In genomic region chr9:95516736-95517558, GRCh38 we compare ENCODE assay signal across 8 cellular contexts. TPM values are rescaled to one million over a fixed set of nuclear protein-coding genes. Genes with fewer than 3 reads are reported as not detected.
A peak's percentile ranks its signal among the peaks of the same experiment; 100 is the strongest.
DNase-seq lines count a peak whose midpoint lies in the region; ATAC-seq and TF ChIP-seq lines count a peak whose summit lies in the region.

Gene PTCH1 (minus strand): TSS chr9:95516971.

- H3K9ac ChIP-seq in subcutaneous abdominal adipose tissue (ENCODE audit: low read length in 5 of 5) = peak within 1 kb of the TSS in 3 of 5 donors; percentile 35 to 62 (median 39)

- H3K27ac ChIP-seq in subcutaneous abdominal adipose tissue (ENCODE audit: low read depth, low read length) = peak within 1 kb of the TSS; percentile 23

- peaks cover 23% of the 10 kb centered on the region for H3K4me1 Mint-ChIP-seq in activated CD8-positive, alpha-beta T cell treated with anti-CD3 and anti-CD28 coated beads, Interleukin-2, amount 10 ng/mL, durations not matched to agents 7 days and 5 days (ENCODE audit: low read depth)
- peaks cover 27% of the 10 kb centered on the region for H3K4me1 Mint-ChIP-seq in endothelial cell (ENCODE audit: unreplicated experiment)

- no peaks in the 10 kb centered on the region for H3K9me3 ChIP-seq in BE2C
- no peaks in the 10 kb centered on the region for H3K9me3 ChIP-seq in subcutaneous abdominal adipose tissue (ENCODE audit: control insufficient read depth in 5 of 5, low read length in 5 of 5)

- CTCF ChIA-PET in activated CD8-positive, alpha-beta T cell treated with anti-CD3 and anti-CD28 coated beads, Interleukin-2, amount 10 ng/mL, durations not matched to agents 7 days and 5 days (lab: Charles Lee) = interaction anchor here (1.0 kb wide), 1 partner anchor 701 kb away, joined by 3 read pairs; no protein-coding TSS in a partner anchor

- H3K4me3 Mint-ChIP-seq in activated CD8-positive, alpha-beta T cell treated with anti-CD3 and anti-CD28 coated beads, Interleukin-2, amount 10 ng/mL, durations not matched to agents 7 days and 5 days = peak within 1 kb of the TSS; percentile 89
- peak within 1 kb of the TSS; percentile 97 for H3K4me3 Mint-ChIP-seq in endothelial cell (ENCODE audit: unreplicated experiment)

- H3K27me3 ChIP-seq in BE2C = no peaks in the 10 kb centered on the region
- peaks cover 4 to 8% (median 5%) of the 10 kb centered on the region in 5 donors for H3K27me3 ChIP-seq in subcutaneous abdominal adipose tissue (ENCODE audit: control insufficient read depth in 5 of 5, insufficient read depth in 4 of 5, low read length in 5 of 5)

- no peaks in the 10 kb centered on the region for H3K9me3 Mint-ChIP-seq in activated CD8-positive, alpha-beta T cell treated with anti-CD3 and anti-CD28 coated beads, Interleukin-2, amount 10 ng/mL, durations not matched to agents 7 days and 5 days (ENCODE audit: insufficient read depth)
- no peaks in the 10 kb centered on the region for H3K9me3 Mint-ChIP-seq in endothelial cell (ENCODE audit: unreplicated experiment)

- POLR2A ChIA-PET in activated CD8-positive, alpha-beta T cell treated with anti-CD3 and anti-CD28 coated beads, Interleukin-2, amount 10 ng/mL, durations not matched to agents 7 days and 5 days (lab: Charles Lee) = no interaction called here

- peak; percentile 62 for ATAC-seq in activated CD8-positive, alpha-beta T cell treated with anti-CD3 and anti-CD28 coated beads, Interleukin-2, amount 10 ng/mL, durations not matched to agents 7 days and 5 days
- no peak for ATAC-seq in HG03342 (IDR thresholded peaks at IDR 0.05; ENCODE audit: unreplicated experiment)

- TF ChIP-seq CTCF in BE2C (IDR thresholded peaks at IDR 0.05; ENCODE audit: low read depth, low read length) = no peak
- TF ChIP-seq CTCF in endothelial cell (IDR thresholded peaks at IDR 0.05; ENCODE audit: unreplicated experiment) = no peak

- DNase-seq in BE2C = peak; percentile 62
- peak in 50 of 76 experiments; percentile 11 to 58 (median 32) for DNase-seq in HUDEP-2 (lab: John Stamatoyannopoulos, UW; ENCODE audit: unreplicated experiment in 76 of 76)
- peak; percentile 42 for DNase-seq in activated CD8-positive, alpha-beta T cell treated with anti-CD3 and anti-CD28 coated beads, Interleukin-2, amount 10 ng/mL, durations not matched to agents 7 days and 5 days
- peak; percentile 56 for DNase-seq in endothelial cell (ENCODE audit: low spot score)
- DNase-seq in midbrain (lab: John Stamatoyannopoulos, UW) = peak; percentile 53
- no peak for DNase-seq in DMS153 treated with DMSO at 0.1 percent for 48 hours (lab: John Stamatoyannopoulos, UW; ENCODE audit: unreplicated experiment)

- peak within 1 kb of the TSS; percentile 81 for H3K4me3 ChIP-seq in BE2C (ENCODE audit: low read depth, low read length)
- peak within 1 kb of the TSS; percentile 68 to 78 (median 75) for H3K4me3 ChIP-seq in subcutaneous abdominal adipose tissue (ENCODE audit: low read depth in 1 of 5, low read length in 5 of 5)

- peaks cover 7% of the 10 kb centered on the region for H3K36me3 Mint-ChIP-seq in activated CD8-positive, alpha-beta T cell treated with anti-CD3 and anti-CD28 coated beads, Interleukin-2, amount 10 ng/mL, durations not matched to agents 7 days and 5 days (ENCODE audit: low read depth)
- peaks cover 5% of the 10 kb centered on the region for H3K36me3 Mint-ChIP-seq in endothelial cell (ENCODE audit: low read depth, unreplicated experiment)

- H3K36me3 ChIP-seq in BE2C (no peaks in the 10 kb centered on the region), subcutaneous abdominal adipose tissue (ENCODE audit: control insufficient read depth in 5 of 5, insufficient read depth in 5 of 5, low read length in 5 of 5) (no peaks in the 10 kb centered on the region)

- peaks cover 74% of the 10 kb centered on the region for H3K27me3 Mint-ChIP-seq in activated CD8-positive, alpha-beta T cell treated with anti-CD3 and anti-CD28 coated beads, Interleukin-2, amount 10 ng/mL, durations not matched to agents 7 days and 5 days (ENCODE audit: low read depth)
- H3K27me3 Mint-ChIP-seq in endothelial cell (ENCODE audit: unreplicated experiment) = peaks cover 9% of the 10 kb centered on the region

- peaks cover 10% of the 10 kb centered on the region for H3K4me1 ChIP-seq in BE2C
- peaks cover 0 to 23% (median 22%) of the 10 kb centered on the region in 5 donors for H3K4me1 ChIP-seq in subcutaneous abdominal adipose tissue (ENCODE audit: control insufficient read depth in 5 of 5, insufficient read depth in 5 of 5, low read length in 5 of 5)

- peak within 1 kb of the TSS; percentile 78 for H3K27ac Mint-ChIP-seq in activated CD8-positive, alpha-beta T cell treated with anti-CD3 and anti-CD28 coated beads, Interleukin-2, amount 10 ng/mL, durations not matched to agents 7 days and 5 days
- peak within 1 kb of the TSS; percentile 91 for H3K27ac Mint-ChIP-seq in endothelial cell (ENCODE audit: unreplicated experiment)

RNA-seq across cellular contexts. Expression of gene PTCH1, which starts in this region (rescaled TPM):
- polyA plus RNA-seq in BE2C (2012; ENCODE audit: insufficient read depth, insufficient read length, low read depth) = 39.6 TPM
- total RNA-seq in activated CD8-positive, alpha-beta T cell treated with anti-CD3 and anti-CD28 coated beads, Interleukin-2, amount 10 ng/mL, durations not matched to agents 7 days and 5 days = 1 to 10 TPM; 5.0 to 6.1 TPM
- total RNA-seq in endothelial cell (ENCODE audit: unreplicated experiment) = 24.1 TPM
